20 cellular contexts compared by ENCODE assay signal in the genomic region with DNA sequence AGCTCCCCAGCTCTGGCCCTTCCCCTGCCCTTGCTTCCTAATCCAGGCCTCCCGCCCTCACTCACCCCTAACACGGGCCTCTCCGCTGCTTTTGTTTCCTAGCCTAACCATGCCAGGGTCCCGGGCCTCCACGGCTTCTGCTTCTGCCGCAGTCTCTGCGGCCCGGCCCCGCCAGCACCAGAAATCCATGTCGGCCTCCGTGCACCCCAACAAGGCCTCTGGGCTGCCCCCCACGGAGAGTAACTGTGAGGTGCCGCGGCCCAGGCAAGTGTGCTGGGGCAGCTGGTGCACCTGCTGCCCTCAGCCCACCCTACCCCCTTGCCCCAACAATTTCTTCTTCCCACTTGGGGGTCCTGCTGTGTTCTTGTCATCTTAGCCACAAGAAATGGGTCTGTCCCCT. TPM values are rescaled to one million over a fixed set of nuclear protein-coding genes. Genes with fewer than 3 reads are reported as not detected.
DNase-seq lines count a peak whose midpoint lies in the region; FAIRE-seq and TF ChIP-seq lines count a peak whose summit lies in the region.
"Had no signal": no experiment of that assay in that cellular context is flagged by ENCODE, and none has a peak within 500 bp of the region (broad histone marks: within the 10 kb centered on the region; RNA-seq: fewer than 3 reads in every experiment).

No MANE protein-coding gene starts in this region.

- H3K36me3 ChIP-seq in astrocyte (ENCODE audit: insufficient read depth, low read length) (peaks cover 20% of the 10 kb centered on the region), mammary epithelial cell (ENCODE audit: insufficient read depth, low read length) (peaks cover 40% of the 10 kb centered on the region)

- no peaks in the 10 kb centered on the region for H3K4me1 ChIP-seq in astrocyte (ENCODE audit: insufficient read depth, low read length)
- H3K4me1 ChIP-seq in mammary epithelial cell (ENCODE audit: insufficient read depth, low read length), result no peaks in the 10 kb centered on the region
- H3K4me1 ChIP-seq: HAP-1 had no signal

- no peak overlapping the region for H3K4me2 ChIP-seq in astrocyte (ENCODE audit: low read length)
- no peak overlapping the region for H3K4me2 ChIP-seq in mammary epithelial cell (ENCODE audit: insufficient read depth, low read depth, low read length)

- dilution Hi-C loops in mammary epithelial cell (cut with HindIII; ENCODE audit: low sequenced_read_pairs), result loop anchor here (5.0 kb wide), 2 partner anchors 48 to 87 kb away; no protein-coding TSS in a partner anchor

- H3K27me3 ChIP-seq in astrocyte (ENCODE audit: insufficient read depth, low read length) (no peaks in the 10 kb centered on the region), mammary epithelial cell (ENCODE audit: insufficient read depth, low read length) (no peaks in the 10 kb centered on the region)

- in situ Hi-C loops in mammary epithelial cell (cut with MboI; ENCODE audit: low sequenced_read_pairs in 2 of 2), result no loop called here

- CTCF ChIA-PET in activated naive CD4-positive, alpha-beta T cell treated with anti-CD3 and anti-CD28 coated beads, Interleukin-2, amount 10 ng/mL, durations not matched to agents 7 days and 5 days (lab: Charles Lee), result interaction anchor here (6.3 kb wide), 1 partner anchor 67 kb away, joined by 45 read pairs; no protein-coding TSS in a partner anchor
- CTCF ChIA-PET in mammary epithelial cell (lab: Charles Lee; ENCODE audit: low non-redundant PET), result interaction anchor here (0.7 kb wide), 1 partner anchor 41 kb away, joined by 4 read pairs; no protein-coding TSS in a partner anchor

- H3K4me1 Mint-ChIP-seq in activated naive CD4-positive, alpha-beta T cell treated with anti-CD3 and anti-CD28 coated beads, Interleukin-2, amount 10 ng/mL, durations not matched to agents 7 days and 5 days, result peaks cover 5% of the 10 kb centered on the region
- H3K4me1 Mint-ChIP-seq in astrocyte (ENCODE audit: low read depth, unreplicated experiment) (peaks cover 8% of the 10 kb centered on the region), nephron progenitor cell (peaks cover 38% of the 10 kb centered on the region), type B pancreatic cell (ENCODE audit: unreplicated experiment) (peaks cover 3% of the 10 kb centered on the region)
- H3K4me1 Mint-ChIP-seq: CD14-positive monocyte had no signal

- peak overlapping the region; percentile 75 for H3K27ac Mint-ChIP-seq in activated naive CD4-positive, alpha-beta T cell treated with anti-CD3 and anti-CD28 coated beads, Interleukin-2, amount 10 ng/mL, durations not matched to agents 7 days and 5 days
- peak overlapping the region; percentile 29 for H3K27ac Mint-ChIP-seq in astrocyte (ENCODE audit: unreplicated experiment)
- H3K27ac Mint-ChIP-seq in nephron progenitor cell, result peak overlapping the region; percentile 79
- peak overlapping the region; percentile 40 for H3K27ac Mint-ChIP-seq in type B pancreatic cell

- H3K79me2 ChIP-seq in astrocyte (ENCODE audit: insufficient read depth, low read length), result no peaks in the 10 kb centered on the region
- H3K79me2 ChIP-seq in mammary epithelial cell (ENCODE audit: insufficient read depth, low read length), result peaks cover 7% of the 10 kb centered on the region

- peaks cover 28% of the 10 kb centered on the region for H4K20me1 ChIP-seq in astrocyte (ENCODE audit: insufficient read depth, low read length)
- no peaks in the 10 kb centered on the region for H4K20me1 ChIP-seq in mammary epithelial cell (ENCODE audit: insufficient read depth, low read length)

- no peaks in the 10 kb centered on the region for H3K9me3 Mint-ChIP-seq in activated naive CD4-positive, alpha-beta T cell treated with anti-CD3 and anti-CD28 coated beads, Interleukin-2, amount 10 ng/mL, durations not matched to agents 7 days and 5 days
- H3K9me3 Mint-ChIP-seq in astrocyte (ENCODE audit: unreplicated experiment), result no peaks in the 10 kb centered on the region
- no peaks in the 10 kb centered on the region for H3K9me3 Mint-ChIP-seq in nephron progenitor cell
- H3K9me3 Mint-ChIP-seq in type B pancreatic cell, result no peaks in the 10 kb centered on the region
- H3K9me3 Mint-ChIP-seq: CD14-positive monocyte had no signal

- H3K27ac ChIP-seq in astrocyte (ENCODE audit: low read depth, low read length), result no peak overlapping the region
- no peak overlapping the region for H3K27ac ChIP-seq in mammary epithelial cell (ENCODE audit: insufficient read depth, low read depth, low read length)

- TF ChIP-seq CTCF in astrocyte (IDR thresholded peaks at IDR 0.05; ENCODE audit: insufficient read depth, low read depth, low read length) (no peak), nephron progenitor cell (IDR thresholded peaks at IDR 0.05) (no peak), type B pancreatic cell (conservative IDR thresholded peaks at IDR 0.05) (no peak), mammary epithelial cell (conservative IDR thresholded peaks at IDR 0.05 in 1 of 2, IDR thresholded peaks at IDR 0.05 in 1 of 2; ENCODE audit: extremely low read depth in 1 of 2, insufficient read depth in 1 of 2, low read depth in 1 of 2, low read length in 2 of 2) (no peak)

- intact Hi-C loops in mammary epithelial cell (cut with micrococcal nuclease), result no loop called here

- no peak overlapping the region for H3K4me3 Mint-ChIP-seq in activated naive CD4-positive, alpha-beta T cell treated with anti-CD3 and anti-CD28 coated beads, Interleukin-2, amount 10 ng/mL, durations not matched to agents 7 days and 5 days
- peak overlapping the region; percentile 36 for H3K4me3 Mint-ChIP-seq in astrocyte (ENCODE audit: unreplicated experiment)
- no peak overlapping the region for H3K4me3 Mint-ChIP-seq in nephron progenitor cell
- H3K4me3 Mint-ChIP-seq in type B pancreatic cell, result no peak overlapping the region
- H3K4me3 Mint-ChIP-seq: CD14-positive monocyte had no signal

- no peak for DNase-seq in activated naive CD4-positive, alpha-beta T cell treated with anti-CD3 and anti-CD28 coated beads, Interleukin-2, amount 10 ng/mL, durations not matched to agents 7 days and 5 days
- DNase-seq in activated naive CD4-positive, alpha-beta T cell (lab: John Stamatoyannopoulos, UW), result no peak
- DNase-seq in astrocyte (ENCODE audit: low read depth) (no peak), nephron progenitor cell (no peak), type B pancreatic cell (ENCODE audit: extremely low spot score, unreplicated experiment) (no peak), Ammon's horn (ENCODE audit: low spot score) (no peak), mammary epithelial cell (no peak), SW 1271 (lab: John Stamatoyannopoulos, UW) (no peak)
- DNase-seq: AML-193; KG1; NCI-H1092 treated with DMSO at 0.1 percent for 48 hours; NCI-H1436 treated with DMSO at 0.1 percent for 48 hours; NCI-H2029; NCI-H2227 treated with DMSO at 0.1 percent for 48 hours; NCI-H510A; NK-92 treated with Interleukin-12 subunit alpha and Interleukin-12 subunit beta, amount 100 ng/mL, for 24 hours had no signal

- BruUV-seq in mammary epithelial cell (replicated peaks; lab: Mats Ljungman, UMichigan), result no TSS peak

- no peak overlapping the region for H3K4me3 ChIP-seq in astrocyte (ENCODE audit: insufficient read depth, low read depth, low read length)
- H3K4me3 ChIP-seq in mammary epithelial cell (replicated peaks in 1 of 3; ENCODE audit: insufficient read depth in 1 of 3, low read depth in 2 of 3, low read length in 3 of 3), result no peak overlapping the region
- H3K4me3 ChIP-seq: HAP-1 had no signal

- H3K9ac ChIP-seq in astrocyte (ENCODE audit: low read length) (no peak overlapping the region), mammary epithelial cell (ENCODE audit: insufficient read depth, low read length) (no peak overlapping the region)

- H3K9me3 ChIP-seq in astrocyte (ENCODE audit: insufficient read depth, low read depth, low read length), result no peaks in the 10 kb centered on the region
- no peaks in the 10 kb centered on the region for H3K9me3 ChIP-seq in mammary epithelial cell (replicated peaks; ENCODE audit: insufficient read depth, low read length)
- H3K9me3 ChIP-seq: HAP-1 had no signal

- peaks cover 60% of the 10 kb centered on the region for H3K36me3 Mint-ChIP-seq in activated naive CD4-positive, alpha-beta T cell treated with anti-CD3 and anti-CD28 coated beads, Interleukin-2, amount 10 ng/mL, durations not matched to agents 7 days and 5 days
- H3K36me3 Mint-ChIP-seq in astrocyte (ENCODE audit: low read depth, unreplicated experiment) (peaks cover 18% of the 10 kb centered on the region), nephron progenitor cell (ENCODE audit: low read depth) (peaks cover 38% of the 10 kb centered on the region), type B pancreatic cell (peaks cover 15% of the 10 kb centered on the region)

- 96% methylated on average over 13 of the region's 14 CpGs for WGBS in mammary epithelial cell (ENCODE audit: low coverage, missing lambda C conversion rate)

- H2AFZ ChIP-seq in astrocyte (ENCODE audit: low read depth, low read length) (no peak overlapping the region), mammary epithelial cell (ENCODE audit: low read depth, low read length) (no peak overlapping the region)

- no peak for FAIRE-seq in astrocyte (lab: Jason Lieb, UNC)
- FAIRE-seq: GM19239, HTR-8/SVneo had no signal

- H3K27me3 Mint-ChIP-seq in activated naive CD4-positive, alpha-beta T cell treated with anti-CD3 and anti-CD28 coated beads, Interleukin-2, amount 10 ng/mL, durations not matched to agents 7 days and 5 days, result no peaks in the 10 kb centered on the region
- H3K27me3 Mint-ChIP-seq in astrocyte (ENCODE audit: low read depth, unreplicated experiment) (no peaks in the 10 kb centered on the region), nephron progenitor cell (ENCODE audit: low read depth, poor library complexity) (peaks cover 7% of the 10 kb centered on the region), type B pancreatic cell (no peaks in the 10 kb centered on the region)

RNA-seq across cellular contexts. Expression of a gene that starts 13.1 kb away (rescaled TPM):
- total RNA-seq in astrocyte (18.8 and 20.3 TPM in 2 replicates), type B pancreatic cell (ENCODE audit: low replicate concordance) (8.1 and 38.1 TPM in 2 replicates), mammary epithelial cell (under 1 TPM; 0.14 to 0.17 TPM)
- 0.08 TPM for polyA plus RNA-seq in mammary epithelial cell
- not detected for polyA minus RNA-seq in mammary epithelial cell
- polyA plus RNA-seq: CD14-positive monocyte had no signal

RNA-seq across cellular contexts. Expression of a gene that starts 34.9 kb away (rescaled TPM):
- total RNA-seq in astrocyte (21.2 and 23.2 TPM in 2 replicates), type B pancreatic cell (ENCODE audit: low replicate concordance) (33.8 and 51.2 TPM in 2 replicates), mammary epithelial cell (10 to 100 TPM; 16.3 to 20.2 TPM)
- polyA plus RNA-seq in mammary epithelial cell, result 18.0 TPM
- 19.3 TPM for polyA minus RNA-seq in mammary epithelial cell

Comparison
In these comparisons a context has a peak if more than half of its experiments do, and no peak if none do; other contexts are left out.
1. H3K27ac Mint-ChIP-seq: peak in every context shown above with its lines; median percentile 79 in nephron progenitor cell; 75 in activated naive CD4-positive, alpha-beta T cell treated with anti-CD3 and anti-CD28 coated beads, Interleukin-2, amount 10 ng/mL, durations not matched to agents 7 days and 5 days; 40 in type B pancreatic cell; 29 in astrocyte.